ENCODE assay signal across 24 cellular contexts in genomic region chr5:99000878-99001277, GRCh38.
A peak's percentile ranks its signal among the peaks of the same experiment; 100 is the strongest.
DNase-seq lines count a peak whose midpoint lies in the region; ATAC-seq and TF ChIP-seq lines count a peak whose summit lies in the region.
"Had no signal": no experiment of that assay in that cellular context is flagged by ENCODE, and none has a peak within 500 bp of the region (broad histone marks: within the 10 kb centered on the region; RNA-seq: fewer than 3 reads in every experiment).

No MANE protein-coding gene starts in this region.

- TF ChIP-seq CTCF in CD14-positive monocyte (IDR thresholded peaks at IDR 0.05) = no peak
- TF ChIP-seq CTCF in right lobe of liver (IDR thresholded peaks at IDR 0.05) = no peak
- no peak for TF ChIP-seq CTCF in dorsolateral prefrontal cortex (IDR thresholded peaks at IDR 0.05 in 54 of 56, conservative IDR thresholded peaks at IDR 0.05 in 2 of 56; ENCODE audit: low read depth in 1 of 56, partially characterized antibody in 56 of 56)

- peak in 3 of 4 donors; percentile 41 to 92 (median 51) for ATAC-seq in right lobe of liver
- ATAC-seq: heart left ventricle, left lobe of liver, T-cell had no signal

- no peaks in the 10 kb centered on the region for H3K27me3 Mint-ChIP-seq in CD14-positive monocyte (ENCODE audit: low read depth in 3 of 3)
- H3K27me3 Mint-ChIP-seq in activated CD4-positive, alpha-beta T cell treated with anti-CD3 and anti-CD28 coated beads, Interleukin-2, amount 10 ng/mL, durations not matched to agents 24 days and 14 days = peaks cover 10% of the 10 kb centered on the region
- peaks cover 0 to 5% of the 10 kb centered on the region in 2 donors for H3K27me3 Mint-ChIP-seq in CD8-positive, alpha-beta memory T cell
- H3K27me3 Mint-ChIP-seq: T-cell had no signal

- POLR2A ChIA-PET in CD8-positive, alpha-beta memory T cell (lab: Charles Lee) = no interaction called here

- no peak overlapping the region for H3K4me3 Mint-ChIP-seq in CD14-positive monocyte
- no peak overlapping the region for H3K4me3 Mint-ChIP-seq in activated CD4-positive, alpha-beta T cell treated with anti-CD3 and anti-CD28 coated beads, Interleukin-2, amount 10 ng/mL, durations not matched to agents 24 days and 14 days
- H3K4me3 Mint-ChIP-seq in CD8-positive, alpha-beta memory T cell = peak overlapping the region in 2 of 7 donors; percentile 15 to 49
- H3K4me3 Mint-ChIP-seq: activated naive CD4-positive, alpha-beta T cell treated with anti-CD3 and anti-CD28 coated beads for 36 hours; neural crest cell; T-cell had no signal

- whole genome bisulfite sequencing in right lobe of liver (ENCODE audit: insufficient coverage, low coverage, low lambda C conversion rate, missing lambda C conversion rate) = 47% methylated on average over 1 of the region's 1 CpG

- H3K36me3 Mint-ChIP-seq in CD14-positive monocyte = no peaks in the 10 kb centered on the region
- H3K36me3 Mint-ChIP-seq in activated CD4-positive, alpha-beta T cell treated with anti-CD3 and anti-CD28 coated beads, Interleukin-2, amount 10 ng/mL, durations not matched to agents 24 days and 14 days (ENCODE audit: low read depth) = no peaks in the 10 kb centered on the region
- H3K36me3 Mint-ChIP-seq in CD8-positive, alpha-beta memory T cell = peaks cover 0 to 10% (median 0%) of the 10 kb centered on the region in 3 donors
- H3K36me3 Mint-ChIP-seq: T-cell had no signal

- no peak overlapping the region for H3K27ac ChIP-seq in right lobe of liver
- H3K27ac ChIP-seq in dorsolateral prefrontal cortex = no peak overlapping the region
- no peak overlapping the region for H3K27ac ChIP-seq in CD8-positive, alpha-beta memory T cell (ENCODE audit: low read depth, low read length)
- H3K27ac ChIP-seq: esophagus squamous epithelium, heart left ventricle, sigmoid colon had no signal

- intact Hi-C loops in CD14-positive monocyte (cut with micrococcal nuclease) (no loop called here), right lobe of liver (cut with DNase I) (no loop called here), dorsolateral prefrontal cortex (cut with DNase I) (no loop called here)
- intact Hi-C loops in activated CD4-positive, alpha-beta T cell treated with anti-CD3 and anti-CD28 coated beads, Interleukin-2, amount 10 ng/mL, durations not matched to agents 24 days and 14 days (cut with micrococcal nuclease) = no loop called here

- H3K4me1 ChIP-seq in right lobe of liver = no peaks in the 10 kb centered on the region
- no peaks in the 10 kb centered on the region for H3K4me1 ChIP-seq in CD8-positive, alpha-beta memory T cell (ENCODE audit: insufficient read depth, low read length)
- H3K4me1 ChIP-seq: sigmoid colon had no signal

- peaks cover 0 to 4% (median 0%) of the 10 kb centered on the region in 7 donors for H3K9me3 Mint-ChIP-seq in CD14-positive monocyte
- H3K9me3 Mint-ChIP-seq in activated CD4-positive, alpha-beta T cell treated with anti-CD3 and anti-CD28 coated beads, Interleukin-2, amount 10 ng/mL, durations not matched to agents 24 days and 14 days = peaks cover 7% of the 10 kb centered on the region
- peaks cover 0 to 4% (median 0%) of the 10 kb centered on the region in 5 donors for H3K9me3 Mint-ChIP-seq in CD8-positive, alpha-beta memory T cell
- H3K9me3 Mint-ChIP-seq: activated naive CD4-positive, alpha-beta T cell treated with anti-CD3 and anti-CD28 coated beads for 36 hours had no signal

- H3K36me3 ChIP-seq in right lobe of liver = no peaks in the 10 kb centered on the region
- no peaks in the 10 kb centered on the region for H3K36me3 ChIP-seq in CD8-positive, alpha-beta memory T cell (ENCODE audit: insufficient read depth, low read length)
- H3K36me3 ChIP-seq: esophagus squamous epithelium, heart left ventricle, sigmoid colon had no signal

- H3K4me3 ChIP-seq in right lobe of liver = no peak overlapping the region
- H3K4me3 ChIP-seq in dorsolateral prefrontal cortex = no peak overlapping the region
- H3K4me3 ChIP-seq in CD8-positive, alpha-beta memory T cell (ENCODE audit: low read length) = no peak overlapping the region
- H3K4me3 ChIP-seq: esophagus squamous epithelium, heart left ventricle, sigmoid colon had no signal

- H3K27me3 ChIP-seq in right lobe of liver (no peaks in the 10 kb centered on the region), dorsolateral prefrontal cortex (peaks cover 0 to 4% (median 0%) of the 10 kb centered on the region in 45 donors)
- H3K27me3 ChIP-seq in CD8-positive, alpha-beta memory T cell (ENCODE audit: insufficient read depth, low read length, poor library complexity, severe bottlenecking) = no peaks in the 10 kb centered on the region
- H3K27me3 ChIP-seq: esophagus squamous epithelium, heart left ventricle, sigmoid colon had no signal

- peaks cover 18% of the 10 kb centered on the region for H3K4me1 Mint-ChIP-seq in CD14-positive monocyte
- peaks cover 9% of the 10 kb centered on the region for H3K4me1 Mint-ChIP-seq in activated CD4-positive, alpha-beta T cell treated with anti-CD3 and anti-CD28 coated beads, Interleukin-2, amount 10 ng/mL, durations not matched to agents 24 days and 14 days
- H3K4me1 Mint-ChIP-seq in CD8-positive, alpha-beta memory T cell = peaks cover 26 to 38% (median 36%) of the 10 kb centered on the region in 3 donors

- no peaks in the 10 kb centered on the region for H3K9me3 ChIP-seq in right lobe of liver
- H3K9me3 ChIP-seq in CD8-positive, alpha-beta memory T cell (ENCODE audit: low read length) = no peaks in the 10 kb centered on the region
- H3K9me3 ChIP-seq: esophagus squamous epithelium, heart left ventricle, sigmoid colon had no signal

- H3K27ac Mint-ChIP-seq in CD14-positive monocyte = peak overlapping the region in 4 of 7 donors; percentile 58 to 85 (median 70)
- H3K27ac Mint-ChIP-seq in activated CD4-positive, alpha-beta T cell treated with anti-CD3 and anti-CD28 coated beads, Interleukin-2, amount 10 ng/mL, durations not matched to agents 24 days and 14 days = no peak overlapping the region
- H3K27ac Mint-ChIP-seq in CD8-positive, alpha-beta memory T cell = peak overlapping the region in 3 of 8 donors; percentile 15 to 40 (median 32)
- H3K27ac Mint-ChIP-seq: activated naive CD4-positive, alpha-beta T cell treated with anti-CD3 and anti-CD28 coated beads for 36 hours had no signal

- no peak for DNase-seq in CD14-positive monocyte (ENCODE audit: low spot score)
- DNase-seq in NCI-H226 = peak; percentile 15
- DNase-seq in dermis microvascular lymphatic vessel endothelial cell (ENCODE audit: low read depth in 2 of 2) = peak; percentile 18 to 21
- no peak for DNase-seq in right lobe of liver
- DNase-seq in CD1c-positive myeloid dendritic cell (ENCODE audit: extremely low spot score) = no peak
- DNase-seq in dorsolateral prefrontal cortex = no peak
- no peak for DNase-seq in activated CD4-positive, alpha-beta T cell treated with anti-CD3 and anti-CD28 coated beads, Interleukin-2, amount 10 ng/mL, durations not matched to agents 24 days and 14 days
- DNase-seq in CD8-positive, alpha-beta memory T cell = no peak
- DNase-seq: ACHN; activated CD4-positive, alpha-beta T cell treated with anti-CD3 and anti-CD28 coated beads for 1 hour; activated naive CD4-positive, alpha-beta T cell treated with anti-CD3 and anti-CD28 coated beads for 36 hours; activated T-cell treated with anti-CD3 and anti-CD28 coated beads, Interleukin-2, amount 50 U/mL, for 48 hours; aorta; C1 segment of cervical spinal cord; effector memory CD4-positive, alpha-beta T cell; esophagus squamous epithelium; heart left ventricle; NCI-H1092; NCI-H187 treated with DMSO at 0.1 percent for 48 hours; sigmoid colon; substantia nigra; T-cell had no signal

- CTCF ChIA-PET in CD8-positive, alpha-beta memory T cell (lab: Charles Lee) = no interaction called here

- no peak for TF ChIP-seq POLR2A in right lobe of liver (IDR thresholded peaks at IDR 0.05)

Comparison
In these comparisons a context has a peak if more than half of its experiments do, and no peak if none do; other contexts are left out.
1. DNase-seq: peak in NCI-H226 (single experiment) and dermis microvascular lymphatic vessel endothelial cell (2 of 2); none in CD14-positive monocyte (single experiment), right lobe of liver (0 of 3), CD1c-positive myeloid dendritic cell (single experiment), dorsolateral prefrontal cortex (0 of 10), activated CD4-positive, alpha-beta T cell treated with anti-CD3 and anti-CD28 coated beads, Interleukin-2, amount 10 ng/mL, durations not matched to agents 24 days and 14 days (single experiment) and CD8-positive, alpha-beta memory T cell (0 of 5).